ENCODE assay signal across 10 cellular contexts in genomic region chr14:61270714-61271113, GRCh38. TPM values are rescaled to one million over a fixed set of nuclear protein-coding genes. Genes with fewer than 3 reads are reported as not detected.
"Had no signal": no experiment of that assay in that cellular context is flagged by ENCODE, and none has a peak within 500 bp of the region (broad histone marks: within the 10 kb centered on the region; RNA-seq: fewer than 3 reads in every experiment).

No MANE protein-coding gene starts in this region.

- H3K4me3 ChIP-seq: GM23248, HAP-1, K562 had no signal

- DNase-seq: GM23248, GOT3, H7, HFFc6, KG1 had no signal

- H3K9me3 Mint-ChIP-seq: HFFc6 had no signal

- FAIRE-seq: K562 had no signal

- H3K27ac ChIP-seq: GM23248, HL-60 had no signal

- H3K9me3 ChIP-seq: HAP-1 had no signal

- H3K36me3 ChIP-seq: HAP-1 had no signal

- H2AFZ ChIP-seq: GM23248 had no signal

- H3K9ac ChIP-seq: GM23248 had no signal

- H3K27ac Mint-ChIP-seq: HFFc6 had no signal

RNA-seq across cellular contexts. Expression of gene TMEM30B, which starts 10.4 kb away (rescaled TPM):
- total RNA-seq: H4, HFFc6, HT1080 had no signal
- polyA plus RNA-seq: K562 had no signal
